Comparison of ENCODE assay signal across 8 cellular contexts in genomic region chr16:84062734-84063640, GRCh38.
DNase-seq lines count a peak whose midpoint lies in the region; ATAC-seq lines count a peak whose summit lies in the region.

No MANE protein-coding gene starts in this region.

- no peak for ATAC-seq in GM18517 (IDR thresholded peaks at IDR 0.05; ENCODE audit: unreplicated experiment)

- peak; percentile 66 for DNase-seq in NCI-H510A treated with DMSO at 0.1 percent for 48 hours (lab: John Stamatoyannopoulos, UW)
- DNase-seq in NCI-H510A (lab: John Stamatoyannopoulos, UW): no peak
- peak; percentile 41 for DNase-seq in NCI-H2107 treated with DMSO at 0.1 percent for 48 hours (lab: John Stamatoyannopoulos, UW; ENCODE audit: unreplicated experiment)
- peak; percentile 31 for DNase-seq in activated CD4-positive, alpha-beta T cell treated with anti-CD3 and anti-CD28 coated beads for 1 hour
- DNase-seq in central memory CD4-positive, alpha-beta T cell: peak; percentile 38
- peak; percentile 39 for DNase-seq in kidney glomerular epithelial cell (lab: John Stamatoyannopoulos, UW)
- DNase-seq in stimulated activated CD4-positive, alpha-beta T cell treated with anti-CD3 and anti-CD28 coated beads, Interleukin-1b, Interleukin-23, amount 100 ng/mL, for 48 hours: peak; percentile 68
